In genomic region chr20:37438464-37439222, GRCh38 we compare ENCODE assay signal across 20 cellular contexts.
DNase-seq lines count a peak whose midpoint lies in the region; ATAC-seq and TF ChIP-seq lines count a peak whose summit lies in the region.
"Had no signal": no experiment of that assay in that cellular context is flagged by ENCODE, and none has a peak within 500 bp of the region (broad histone marks: within the 10 kb centered on the region; RNA-seq: fewer than 3 reads in every experiment).

No MANE protein-coding gene starts in this region.

- H3K9me2 ChIP-seq in GM23338 (ENCODE audit: insufficient read depth) (no peaks in the 10 kb centered on the region), OCI-LY7 (ENCODE audit: insufficient read depth, low read length) (no peaks in the 10 kb centered on the region)

- H2AFZ ChIP-seq in GM23338 (peak overlapping the region; percentile 95; the same call in 1 of the 2 replicates), OCI-LY7 (ENCODE audit: low read length) (no peak overlapping the region)

- H3K27ac Mint-ChIP-seq in GM23338 (no peak overlapping the region), glutamatergic neuron (ENCODE audit: unreplicated experiment) (peak overlapping the region; percentile 73)
- H3K27ac Mint-ChIP-seq: B cell; CD4-positive, alpha-beta T cell; IgD-negative memory B cell had no signal

- H3K36me3 ChIP-seq in GM23338 (ENCODE audit: insufficient read depth), result no peaks in the 10 kb centered on the region
- H3K36me3 ChIP-seq in RWPE2 (ENCODE audit: low read depth), result no peaks in the 10 kb centered on the region
- no peaks in the 10 kb centered on the region for H3K36me3 ChIP-seq in OCI-LY7 (ENCODE audit: insufficient read depth, low read length)

- H4K20me1 ChIP-seq in GM23338 (replicated peaks; ENCODE audit: insufficient read depth), result no peaks in the 10 kb centered on the region
- H4K20me1 ChIP-seq in OCI-LY7 (ENCODE audit: insufficient read depth, low read length), result no peaks in the 10 kb centered on the region

- H3K27ac ChIP-seq in GM23338 (ENCODE audit: low read depth) (no peak overlapping the region), RWPE2 (ENCODE audit: poor library complexity, severe bottlenecking) (no peak overlapping the region), OCI-LY7 (ENCODE audit: low read depth, low read length, poor library complexity, severe bottlenecking) (no peak overlapping the region)
- H3K27ac ChIP-seq: A549 had no signal

- H3K4me1 Mint-ChIP-seq in GM23338 (peaks cover 24% of the 10 kb centered on the region), glutamatergic neuron (ENCODE audit: low read depth, unreplicated experiment) (peaks cover 13% of the 10 kb centered on the region)
- H3K4me1 Mint-ChIP-seq: B cell had no signal

- POLR2A ChIA-PET in OCI-LY7 (lab: Charles Lee), result interaction anchor here (0.5 kb wide), 1 partner anchor 50 kb away, joined by 4 read pairs; no protein-coding TSS in a partner anchor

- no peak overlapping the region for H3K4me3 Mint-ChIP-seq in GM23338
- no peak overlapping the region for H3K4me3 Mint-ChIP-seq in glutamatergic neuron (ENCODE audit: unreplicated experiment)
- H3K4me3 Mint-ChIP-seq: B cell; CD4-positive, alpha-beta T cell; IgD-negative memory B cell had no signal

- CTCF ChIA-PET in OCI-LY7 (lab: Charles Lee; ENCODE audit: unreplicated experiment), result interaction anchor here (0.6 kb wide), 1 partner anchor 54 kb away, joined by 5 read pairs; no protein-coding TSS in a partner anchor

- no peaks in the 10 kb centered on the region for H3K79me2 ChIP-seq in GM23338 (replicated peaks; ENCODE audit: insufficient read depth)
- H3K79me2 ChIP-seq in OCI-LY7 (ENCODE audit: insufficient read depth, low read depth, low read length), result no peaks in the 10 kb centered on the region

- H3K4me2 ChIP-seq in GM23338 (no peak overlapping the region), OCI-LY7 (ENCODE audit: low read length) (no peak overlapping the region)
- H3K4me2 ChIP-seq: A549 had no signal

- H3K4me1 ChIP-seq in GM23338 (ENCODE audit: insufficient read depth), result peaks cover 10% of the 10 kb centered on the region
- no peaks in the 10 kb centered on the region for H3K4me1 ChIP-seq in RWPE2 (ENCODE audit: insufficient read depth, poor library complexity, severe bottlenecking)
- H3K4me1 ChIP-seq in OCI-LY7 (ENCODE audit: insufficient read depth, low read length, poor library complexity, severe bottlenecking), result no peaks in the 10 kb centered on the region
- H3K4me1 ChIP-seq: A549, Caco-2 had no signal

- no peaks in the 10 kb centered on the region for H3F3A ChIP-seq in GM23338 (replicated peaks; ENCODE audit: low read depth)

- intact Hi-C loops in OCI-LY7 (cut with micrococcal nuclease; ENCODE audit: unreplicated experiment), result no loop called here

- ATAC-seq in GM23338 (peak; percentile 46), RWPE2 (ENCODE audit: low read depth) (no peak)
- ATAC-seq: A549, HCT116 had no signal

- no peaks in the 10 kb centered on the region for H3K27me3 ChIP-seq in GM23338 (ENCODE audit: insufficient read depth)
- H3K27me3 ChIP-seq in RWPE2 (ENCODE audit: insufficient read depth, poor library complexity, severe bottlenecking), result peaks cover 7% of the 10 kb centered on the region

- H3K4me3 ChIP-seq in GM23338, result no peak overlapping the region
- H3K4me3 ChIP-seq in RWPE2 (ENCODE audit: severe bottlenecking), result no peak overlapping the region
- H3K4me3 ChIP-seq in foreskin fibroblast (ENCODE audit: low read depth in 1 of 2, low read length in 2 of 2), result no peak overlapping the region
- no peak overlapping the region for H3K4me3 ChIP-seq in OCI-LY7 (ENCODE audit: low read depth, low read length, poor library complexity, severe bottlenecking)
- H3K4me3 ChIP-seq: A549 had no signal

- TF ChIP-seq CTCF in GM23338 (conservative IDR thresholded peaks at IDR 0.05; ENCODE audit: low read depth in 2 of 2) (0 out of 4 replicates have a peak, but pooled peaks of 1 of the 2 experiments have one; percentile 10), RWPE2 (IDR thresholded peaks at IDR 0.05; ENCODE audit: poor library complexity, severe bottlenecking) (no peak), glutamatergic neuron (IDR thresholded peaks at IDR 0.05; ENCODE audit: partially characterized antibody, unreplicated experiment) (no peak), foreskin fibroblast (IDR thresholded peaks at IDR 0.05; ENCODE audit: low read depth, low read length) (no peak), OCI-LY7 (conservative IDR thresholded peaks at IDR 0.05; ENCODE audit: low read length) (no peak)

- H3K27me3 Mint-ChIP-seq in GM23338 (ENCODE audit: insufficient read depth, low read depth, poor library complexity) (peaks cover 2% of the 10 kb centered on the region), glutamatergic neuron (ENCODE audit: unreplicated experiment) (peaks cover 13% of the 10 kb centered on the region)

- DNase-seq in GM23338 (ENCODE audit: low spot score) (no peak), RWPE2 (ENCODE audit: low spot score) (peak; percentile 81), glutamatergic neuron (no peak), putamen (ENCODE audit: low spot score) (peak; percentile 69), foreskin fibroblast (no peak), OCI-LY7 (ENCODE audit: low spot score) (no peak)
- no peak for DNase-seq in activated effector memory CD4-positive, alpha-beta T cell treated with Interleukin-2 at 50 U/mL for 16 hours
- DNase-seq: Caco-2; CD4-positive, alpha-beta T cell; DND-41; NCI-H1105; NCI-H2029 treated with DMSO at 0.1 percent for 48 hours; NCI-H226; NCI-H524; NCI-H82; SHP77 had no signal

- H3K36me3 Mint-ChIP-seq in GM23338 (ENCODE audit: low read depth) (no peaks in the 10 kb centered on the region), glutamatergic neuron (ENCODE audit: unreplicated experiment) (no peaks in the 10 kb centered on the region)
- H3K36me3 Mint-ChIP-seq: IgD-negative memory B cell had no signal

- H3K9me3 Mint-ChIP-seq in GM23338, result no peaks in the 10 kb centered on the region
- peaks cover 8% of the 10 kb centered on the region for H3K9me3 Mint-ChIP-seq in glutamatergic neuron (ENCODE audit: unreplicated experiment)
- H3K9me3 Mint-ChIP-seq: CD4-positive, alpha-beta T cell had no signal

- H3K9me3 ChIP-seq in RWPE2 (ENCODE audit: severe bottlenecking) (no peaks in the 10 kb centered on the region), OCI-LY7 (ENCODE audit: low read length) (no peaks in the 10 kb centered on the region)
- H3K9me3 ChIP-seq: A549, Caco-2 had no signal

- no TSS peak for BruUV-seq in OCI-LY7 (replicated peaks; lab: Mats Ljungman, UMichigan)

TF ChIP-seq in GM23338, 12 proteins besides CTCF, POLR2A, EP300 and RAD21 (continues in another document):
- no peak for TF ChIP-seq ZNF462 (CRISPR knock-in tag; IDR thresholded peaks at IDR 0.05)
- no peak for TF ChIP-seq ZNF331 (CRISPR knock-in tag; IDR thresholded peaks at IDR 0.05; ENCODE audit: low read depth)

Comparison
In these comparisons a context has a peak if more than half of its experiments do, and no peak if none do; other contexts are left out.
1. DNase-seq: peak in RWPE2 (single experiment) and putamen (single experiment); none in GM23338 (single experiment), glutamatergic neuron (single experiment), activated effector memory CD4-positive, alpha-beta T cell treated with Interleukin-2 at 50 U/mL for 16 hours (single experiment), foreskin fibroblast (0 of 2) and OCI-LY7 (single experiment).